8 cellular contexts compared by ENCODE assay signal in genomic region chr5:36875051-36875788, GRCh38. TPM values are rescaled to one million over a fixed set of nuclear protein-coding genes. Genes with fewer than 3 reads are reported as not detected.
DNase-seq lines count a peak whose midpoint lies in the region; ATAC-seq and TF ChIP-seq lines count a peak whose summit lies in the region.

No MANE protein-coding gene starts in this region.

- CTCF ChIA-PET in activated CD4-positive, alpha-beta memory T cell treated with anti-CD3 and anti-CD28 coated beads, Interleukin-2, amount 10 ng/mL, durations not matched to agents 7 days and 5 days (lab: Charles Lee) = interaction anchor here (0.8 to 1.5 kb wide), 4 partner anchors 10 to 146 kb away, joined by 3 to 8 read pairs (median 4); no protein-coding TSS in a partner anchor
- CTCF ChIA-PET in GM10248 (lab: Yijun Ruan, JAX) = interaction anchor here (0.8 to 3.4 kb wide), 14 partner anchors 8 to 145 kb away, joined by 3 to 19 read pairs (median 4); no protein-coding TSS in a partner anchor

- H4K91ac ChIP-seq in mesenchymal stem cell (ENCODE audit: low read length) = no peak overlapping the region

- no peak overlapping the region for H4K8ac ChIP-seq in mesenchymal stem cell (ENCODE audit: low read length)

- 0% methylated on average over 25 of the region's 26 CpGs for WGBS in mesenchymal stem cell

- H2BK12ac ChIP-seq in mesenchymal stem cell (ENCODE audit: low read length in 2 of 2) = no peak overlapping the region

- H3K4me3 Mint-ChIP-seq in activated CD4-positive, alpha-beta memory T cell treated with anti-CD3 and anti-CD28 coated beads, Interleukin-2, amount 10 ng/mL, durations not matched to agents 7 days and 5 days = peak overlapping the region; percentile 78

- no peak overlapping the region for H2BK5ac ChIP-seq in mesenchymal stem cell (ENCODE audit: low read depth, low read length, poor library complexity, severe bottlenecking)

- peak overlapping the region; percentile 50 for H3K4me2 ChIP-seq in mesenchymal stem cell (ENCODE audit: low read length, poor library complexity, severe bottlenecking)

- H3K4me3 ChIP-seq in mesenchymal stem cell (ENCODE audit: insufficient read depth in 1 of 2, low read depth in 1 of 2, low read length in 2 of 2) = peak overlapping the region; percentile 62 to 85

- H3K9me3 ChIP-seq in mesenchymal stem cell (ENCODE audit: control insufficient read depth, low read length) = no peaks in the 10 kb centered on the region

- no peak overlapping the region for H2AFZ ChIP-seq in mesenchymal stem cell (ENCODE audit: low read depth, low read length)

- peaks cover 43% of the 10 kb centered on the region for H3K4me1 Mint-ChIP-seq in activated CD4-positive, alpha-beta memory T cell treated with anti-CD3 and anti-CD28 coated beads, Interleukin-2, amount 10 ng/mL, durations not matched to agents 7 days and 5 days

- H2AK5ac ChIP-seq in mesenchymal stem cell (ENCODE audit: low read length, severe bottlenecking) = no peak overlapping the region

- ATAC-seq in activated CD4-positive, CD25-positive, alpha-beta regulatory T cell treated with anti-CD3 and anti-CD28 coated beads, Interleukin-2, amount 50 U/mL, for 24 hours = no peak

- no peak overlapping the region for H3K23ac ChIP-seq in mesenchymal stem cell (ENCODE audit: low read length in 2 of 2)

- peaks cover 0 to 5% of the 10 kb centered on the region in 2 experiments for H3K36me3 ChIP-seq in mesenchymal stem cell (ENCODE audit: control insufficient read depth in 1 of 2, insufficient read depth in 2 of 2, low read depth in 1 of 2, low read length in 2 of 2)

- no peaks in the 10 kb centered on the region for H3K79me1 ChIP-seq in mesenchymal stem cell (replicated peaks; ENCODE audit: low read length, poor library complexity, severe bottlenecking)

- H3K27me3 ChIP-seq in mesenchymal stem cell (ENCODE audit: control insufficient read depth in 1 of 2, insufficient read depth in 1 of 2, low read length in 2 of 2) = no peaks in the 10 kb centered on the region

- H3K36me3 Mint-ChIP-seq in activated CD4-positive, alpha-beta memory T cell treated with anti-CD3 and anti-CD28 coated beads, Interleukin-2, amount 10 ng/mL, durations not matched to agents 7 days and 5 days (ENCODE audit: low read depth) = peaks cover 18% of the 10 kb centered on the region

- peak overlapping the region in 1 of 2 experiments; percentile 19 for H3K18ac ChIP-seq in mesenchymal stem cell (ENCODE audit: low read depth in 1 of 2, low read length in 2 of 2)

- peak overlapping the region; percentile 93 for H3K9ac ChIP-seq in mesenchymal stem cell (ENCODE audit: low read length)

- no peak for TF ChIP-seq CTCF in GM10248 (IDR thresholded peaks at IDR 0.05; ENCODE audit: control extremely low read depth, extremely low read depth, low read depth, missing control alignments)

- DNase-seq in activated CD4-positive, CD25-positive, alpha-beta regulatory T cell treated with anti-CD3 and anti-CD28 coated beads, Interleukin-2, amount 50 U/mL, for 72 hours = peak; percentile 44
- peak; percentile 66 for DNase-seq in NCI-H2227 treated with DMSO at 0.1 percent for 48 hours (lab: John Stamatoyannopoulos, UW)
- DNase-seq in activated CD4-positive, alpha-beta memory T cell treated with anti-CD3 and anti-CD28 coated beads, Interleukin-2, amount 10 ng/mL, durations not matched to agents 7 days and 5 days = peak; percentile 47
- DNase-seq in effector CD8-positive, alpha-beta T cell (lab: John Stamatoyannopoulos, UW) = peak; percentile 42
- peak; percentile 75 for DNase-seq in mesenchymal stem cell
- peak; percentile 33 for DNase-seq in stimulated activated CD8-positive, alpha-beta memory T cell treated with anti-CD3 and anti-CD28 coated beads, Interleukin-4, amount 100 ng/mL, for 24 hours (ENCODE audit: low read depth)
- DNase-seq in GM10248 (ENCODE audit: extremely low spot score) = no peak

- peak overlapping the region; percentile 17 for H3K27ac ChIP-seq in mesenchymal stem cell (ENCODE audit: low read length, poor library complexity, severe bottlenecking)

- H2BK15ac ChIP-seq in mesenchymal stem cell (ENCODE audit: low read depth, poor library complexity, severe bottlenecking) = no peak overlapping the region

- H3K4ac ChIP-seq in mesenchymal stem cell (ENCODE audit: low read depth in 1 of 2, low read length in 2 of 2) = no peak overlapping the region

- POLR2A ChIA-PET in activated CD4-positive, alpha-beta memory T cell treated with anti-CD3 and anti-CD28 coated beads, Interleukin-2, amount 10 ng/mL, durations not matched to agents 7 days and 5 days (lab: Charles Lee) = interaction anchor here (0.6 to 2.2 kb wide), 9 partner anchors 9 to 848 kb away, joined by 3 to 7 read pairs (median 3); partner anchors contain the start of gene NUP155
- POLR2A ChIA-PET in GM10248 (lab: Yijun Ruan, JAX) = interaction anchor here (0.9 to 1.5 kb wide), 3 partner anchors 10 to 150 kb away, joined by 3 to 5 read pairs (median 3); no protein-coding TSS in a partner anchor

- H3K14ac ChIP-seq in mesenchymal stem cell (ENCODE audit: low read length in 2 of 2) = no peak overlapping the region

- H2BK120ac ChIP-seq in mesenchymal stem cell (ENCODE audit: low read depth, low read length) = no peak overlapping the region

- H3K4me1 ChIP-seq in mesenchymal stem cell (ENCODE audit: control insufficient read depth, insufficient read depth, low read depth, low read length) = no peaks in the 10 kb centered on the region

- H3K27ac Mint-ChIP-seq in activated CD4-positive, alpha-beta memory T cell treated with anti-CD3 and anti-CD28 coated beads, Interleukin-2, amount 10 ng/mL, durations not matched to agents 7 days and 5 days = peak overlapping the region; percentile 96

- H3K9me3 Mint-ChIP-seq in activated CD4-positive, alpha-beta memory T cell treated with anti-CD3 and anti-CD28 coated beads, Interleukin-2, amount 10 ng/mL, durations not matched to agents 7 days and 5 days = no peaks in the 10 kb centered on the region

- no peaks in the 10 kb centered on the region for H3K27me3 Mint-ChIP-seq in activated CD4-positive, alpha-beta memory T cell treated with anti-CD3 and anti-CD28 coated beads, Interleukin-2, amount 10 ng/mL, durations not matched to agents 7 days and 5 days

RNA-seq across cellular contexts. Expression of gene NIPBL, which starts 1.3 kb away (rescaled TPM):
- total RNA-seq in activated CD4-positive, alpha-beta memory T cell treated with anti-CD3 and anti-CD28 coated beads, Interleukin-2, amount 10 ng/mL, durations not matched to agents 7 days and 5 days = 10 to 100 TPM; 55.5 to 58.7 TPM
- polyA plus RNA-seq in mesenchymal stem cell (2013, experiment 1 of 2) = 17.2 TPM
- 15.4 TPM for polyA plus RNA-seq in mesenchymal stem cell (2013, experiment 2 of 2)
